In genomic region chr2:142869461-142870106, GRCh38 we compare ENCODE assay signal across 22 cellular contexts. TPM values are rescaled to one million over a fixed set of nuclear protein-coding genes. Genes with fewer than 3 reads are reported as not detected.
DNase-seq lines count a peak whose midpoint lies in the region; ATAC-seq, FAIRE-seq and TF ChIP-seq lines count a peak whose summit lies in the region.
"Had no signal": no experiment of that assay in that cellular context is flagged by ENCODE, and none has a peak within 500 bp of the region (broad histone marks: within the 10 kb centered on the region; RNA-seq: fewer than 3 reads in every experiment).

No MANE protein-coding gene starts in this region.

- H3K4me1 Mint-ChIP-seq in Calu3 (ENCODE audit: low read depth, unreplicated experiment), result peaks cover 77% of the 10 kb centered on the region
- H3K4me1 Mint-ChIP-seq in IgD-negative memory B cell, result peaks cover 50 to 59% (median 51%) of the 10 kb centered on the region in 3 donors
- H3K4me1 Mint-ChIP-seq in natural killer cell treated with Interleukin-12 subunit alpha and Interleukin-12 subunit beta and Interleukin-15 and Interleukin-18, amount 100 ng/mL, for 72 hours (ENCODE audit: low read depth in 2 of 2), result peaks cover 17 to 23% of the 10 kb centered on the region in 2 donors
- H3K4me1 Mint-ChIP-seq: CD4-positive, alpha-beta memory T cell had no signal

- FAIRE-seq in small intestine (lab: Jason Lieb, UNC), result no peak
- FAIRE-seq: D721Med, G401.6 had no signal

- peak overlapping the region; percentile 20 for H3K4me2 ChIP-seq in hepatocyte
- H3K4me2 ChIP-seq: GM23338, PC-9 had no signal

- TF ChIP-seq CTCF in Calu3 (IDR thresholded peaks at IDR 0.05; ENCODE audit: unreplicated experiment) (no peak), hepatocyte (IDR thresholded peaks at IDR 0.05; ENCODE audit: poor library complexity) (no peak), prostate gland (IDR thresholded peaks at IDR 0.05) (no peak)

- no peak overlapping the region for H3K4me3 ChIP-seq in hepatocyte
- peak overlapping the region in 1 of 2 donors; percentile 30 for H3K4me3 ChIP-seq in small intestine (ENCODE audit: low read depth in 1 of 2, low read length in 2 of 2)
- no peak overlapping the region for H3K4me3 ChIP-seq in prostate gland
- H3K4me3 ChIP-seq: GM23338, PC-9, SJCRH30 had no signal

- no peaks in the 10 kb centered on the region for H3K9me2 ChIP-seq in hepatocyte (replicated peaks; ENCODE audit: insufficient read depth)

- intact Hi-C loops in Calu3 (cut with micrococcal nuclease; ENCODE audit: unreplicated experiment) (loop anchor here (5.0 kb wide), 1 partner anchor 37 kb away; no protein-coding TSS in a partner anchor), prostate gland (cut with DNase I) (no loop called here)

- no peak for ATAC-seq in natural killer cell treated with Interleukin-12 subunit alpha and Interleukin-12 subunit beta and Interleukin-15 and Interleukin-18, amount 100 ng/mL, for 72 hours
- ATAC-seq: GM23338, HCT116 had no signal

- H2AFZ ChIP-seq in hepatocyte, result peak overlapping the region; percentile 31
- H2AFZ ChIP-seq: GM23338, PC-9 had no signal

- BruUV-seq in Calu3 (replicated peaks; lab: Mats Ljungman, UMichigan), result no TSS peak

- H3K27ac ChIP-seq in hepatocyte (peak overlapping the region; percentile 50), small intestine (ENCODE audit: low read depth in 1 of 2, low read length in 1 of 2) (no peak overlapping the region), prostate gland (no peak overlapping the region)
- H3K27ac ChIP-seq: SJCRH30 had no signal

- no peaks in the 10 kb centered on the region for H4K20me1 ChIP-seq in hepatocyte (ENCODE audit: insufficient read depth, poor library complexity, severe bottlenecking)

- CTCF ChIA-PET in Calu3 (lab: Charles Lee), result interaction anchor here (0.7 kb wide), 1 partner anchor 111 kb away, joined by 3 read pairs; no protein-coding TSS in a partner anchor

- H3K9me3 Mint-ChIP-seq in Calu3 (ENCODE audit: low read depth, unreplicated experiment) (no peaks in the 10 kb centered on the region), IgD-negative memory B cell (peaks cover 0 to 3% (median 0%) of the 10 kb centered on the region in 3 donors)
- no peaks in the 10 kb centered on the region for H3K9me3 Mint-ChIP-seq in natural killer cell treated with Interleukin-12 subunit alpha and Interleukin-12 subunit beta and Interleukin-15 and Interleukin-18, amount 100 ng/mL, for 72 hours

- TF ChIP-seq POLR2A in prostate gland (IDR thresholded peaks at IDR 0.05), result no peak

- H3K4me1 ChIP-seq in hepatocyte (ENCODE audit: insufficient read depth) (peaks cover 15% of the 10 kb centered on the region), small intestine (ENCODE audit: control insufficient read depth in 2 of 2, insufficient read depth in 1 of 2, low read depth in 1 of 2, low read length in 1 of 2) (peaks cover 0 to 3% of the 10 kb centered on the region in 2 donors), prostate gland (replicated peaks) (no peaks in the 10 kb centered on the region)
- H3K4me1 ChIP-seq: SJCRH30 had no signal

- H3K9me3 ChIP-seq in hepatocyte (ENCODE audit: low read depth) (no peaks in the 10 kb centered on the region), small intestine (ENCODE audit: control insufficient read depth, low read depth) (no peaks in the 10 kb centered on the region), prostate gland (no peaks in the 10 kb centered on the region)
- H3K9me3 ChIP-seq: SJCRH30 had no signal

- peaks cover 46% of the 10 kb centered on the region for H3K36me3 Mint-ChIP-seq in Calu3 (ENCODE audit: insufficient read depth, unreplicated experiment)
- H3K36me3 Mint-ChIP-seq in IgD-negative memory B cell, result no peaks in the 10 kb centered on the region
- H3K36me3 Mint-ChIP-seq in natural killer cell treated with Interleukin-12 subunit alpha and Interleukin-12 subunit beta and Interleukin-15 and Interleukin-18, amount 100 ng/mL, for 72 hours, result no peaks in the 10 kb centered on the region
- H3K36me3 Mint-ChIP-seq: CD4-positive, alpha-beta memory T cell had no signal

- DNase-seq in Calu3 (no peak), hepatocyte (ENCODE audit: low spot score) (no peak), small intestine (peak; percentile 61), cerebellar nuclear complex (lab: John Stamatoyannopoulos, UW) (no peak), prostate gland (ENCODE audit: low spot score) (no peak)
- no peak for DNase-seq in natural killer cell treated with Interleukin-12 subunit alpha and Interleukin-12 subunit beta and Interleukin-15 and Interleukin-18, amount 100 ng/mL, for 72 hours (ENCODE audit: low spot score)
- DNase-seq: ACHN; CD4-positive, alpha-beta memory T cell; DMS79 treated with DMSO at 0.1 percent for 48 hours; KG1; NCI-H1048; NCI-H146; NCI-H2081; NCI-H510A; NCI-H774; PC-9; SJCRH30 had no signal

- H3K27me3 Mint-ChIP-seq in Calu3 (ENCODE audit: unreplicated experiment), result no peaks in the 10 kb centered on the region
- no peaks in the 10 kb centered on the region for H3K27me3 Mint-ChIP-seq in IgD-negative memory B cell
- H3K27me3 Mint-ChIP-seq in natural killer cell treated with Interleukin-12 subunit alpha and Interleukin-12 subunit beta and Interleukin-15 and Interleukin-18, amount 100 ng/mL, for 72 hours, result peaks cover 0 to 3% of the 10 kb centered on the region in 2 donors

- no peaks in the 10 kb centered on the region for H3K79me2 ChIP-seq in hepatocyte

- H3K27me3 ChIP-seq in hepatocyte (no peaks in the 10 kb centered on the region), small intestine (ENCODE audit: control insufficient read depth in 2 of 2, insufficient read depth in 2 of 2, low read length in 2 of 2) (no peaks in the 10 kb centered on the region), prostate gland (replicated peaks; ENCODE audit: insufficient read depth) (no peaks in the 10 kb centered on the region)
- H3K27me3 ChIP-seq: SJCRH30 had no signal

- 68% methylated on average over 5 of the region's 5 CpGs for WGBS in hepatocyte (ENCODE audit: low lambda C conversion rate, missing lambda C conversion rate)
- 22 to 63% (median 23%) methylated on average over 5 of the region's 5 CpGs for WGBS in small intestine, 3 donors
- 82% methylated on average over 5 of the region's 5 CpGs for WGBS in prostate gland

- peak overlapping the region; percentile 97 for H3K27ac Mint-ChIP-seq in Calu3 (ENCODE audit: unreplicated experiment)
- H3K27ac Mint-ChIP-seq in IgD-negative memory B cell, result peak overlapping the region; percentile 65 to 93 (median 86)
- H3K27ac Mint-ChIP-seq in natural killer cell treated with Interleukin-12 subunit alpha and Interleukin-12 subunit beta and Interleukin-15 and Interleukin-18, amount 100 ng/mL, for 72 hours, result no peak overlapping the region
- H3K27ac Mint-ChIP-seq: CD4-positive, alpha-beta memory T cell; GM23338 had no signal

- H3K4me3 Mint-ChIP-seq in Calu3 (ENCODE audit: low read depth, unreplicated experiment) (peak overlapping the region; percentile 30), IgD-negative memory B cell (peak overlapping the region; percentile 61 to 88 (median 74))
- no peak overlapping the region for H3K4me3 Mint-ChIP-seq in natural killer cell treated with Interleukin-12 subunit alpha and Interleukin-12 subunit beta and Interleukin-15 and Interleukin-18, amount 100 ng/mL, for 72 hours
- H3K4me3 Mint-ChIP-seq: CD4-positive, alpha-beta memory T cell; GM23338 had no signal

- no peaks in the 10 kb centered on the region for H3K36me3 ChIP-seq in hepatocyte (replicated peaks; ENCODE audit: insufficient read depth, low read depth)
- no peaks in the 10 kb centered on the region for H3K36me3 ChIP-seq in small intestine (ENCODE audit: control insufficient read depth in 2 of 2, insufficient read depth in 2 of 2, low read length in 2 of 2)
- H3K36me3 ChIP-seq in prostate gland, result no peaks in the 10 kb centered on the region
- H3K36me3 ChIP-seq: SJCRH30 had no signal

RNA-seq across cellular contexts. Expression of gene KYNU, which starts 7.9 kb away (rescaled TPM):
- total RNA-seq in Calu3 (2022) (64.2 and 78.7 TPM in 2 replicates), hepatocyte (13.1 and 13.8 TPM in 2 replicates), prostate gland (1 to 10 TPM in 1 of 2 donors, under 1 TPM in 1; 0.34 to 1.1 TPM)
- polyA plus RNA-seq in IgD-negative memory B cell (59.5 TPM), hepatocyte (7.6 and 9.4 TPM in 2 replicates), small intestine (1 to 10 TPM in 2 of 3 donors, under 1 TPM in 1; 0.67 to 2.2 (median 1.9) TPM)
- total RNA-seq in natural killer cell treated with Interleukin-12 subunit alpha and Interleukin-12 subunit beta and Interleukin-15 and Interleukin-18, amount 100 ng/mL, for 72 hours, result under 1 TPM in 1 of 2 donors, not detected in 1; 0.56 TPM

Comparison
In these comparisons a context has a peak if more than half of its experiments do, and no peak if none do; other contexts are left out.
1. H3K27ac Mint-ChIP-seq: peak in Calu3 (single experiment) and IgD-negative memory B cell (3 of 3); none in natural killer cell treated with Interleukin-12 subunit alpha and Interleukin-12 subunit beta and Interleukin-15 and Interleukin-18, amount 100 ng/mL, for 72 hours (0 of 2).